In genomic region chr22:18527752-18528596, GRCh38 we compare ENCODE assay signal across 9 cellular contexts. TPM values are rescaled to one million over a fixed set of nuclear protein-coding genes. Genes with fewer than 3 reads are reported as not detected.
DNase-seq lines count a peak whose midpoint lies in the region; ATAC-seq, FAIRE-seq and TF ChIP-seq lines count a peak whose summit lies in the region.
"Not testable (repeated sequence)": the region's sequence is repeated elsewhere in the genome, so short reads cannot be mapped to it uniquely, and the experiment has no call there.
"Had no signal": no experiment of that assay in that cellular context is flagged by ENCODE, and none has a peak within 500 bp of the region (broad histone marks: within the 10 kb centered on the region; RNA-seq: fewer than 3 reads in every experiment).

TSS of gene TMEM191B (plus strand) at chr22:18527802. CDS start at chr22:18527981, 179 bp downstream.

- H3K27ac ChIP-seq in A549, result not testable (repeated sequence)

- intact Hi-C loops in Right ventricle myocardium superior (cut with DNase I), result not testable (repeated sequence)

- H3K9me3 Mint-ChIP-seq in natural killer cell treated with Interleukin-12 subunit alpha and Interleukin-12 subunit beta and Interleukin-15 and Interleukin-18, amount 100 ng/mL, for 72 hours, result not testable (repeated sequence)

- H3K9ac ChIP-seq in Loucy (ENCODE audit: low read depth, low read length, poor library complexity, severe bottlenecking), result not testable (repeated sequence)

- WGBS in A549 (ENCODE audit: missing lambda C conversion rate), result no CpG with 5 or more reads among the region's 65 CpGs

- not testable (repeated sequence) for DNase-seq in A549 (ENCODE audit: low read depth in 1 of 2, low spot score in 1 of 2); Right ventricle myocardium superior; natural killer cell treated with Interleukin-12 subunit alpha and Interleukin-12 subunit beta and Interleukin-15 and Interleukin-18, amount 100 ng/mL, for 72 hours (ENCODE audit: low spot score)
- DNase-seq in activated effector memory CD4-positive, alpha-beta T cell treated with anti-CD3 and anti-CD28 coated beads, Interleukin-2, amount 50 U/mL, for 16 hours, result peak; percentile 61

- not testable (repeated sequence) for H3K27ac Mint-ChIP-seq in natural killer cell treated with Interleukin-12 subunit alpha and Interleukin-12 subunit beta and Interleukin-15 and Interleukin-18, amount 100 ng/mL, for 72 hours

- not testable (repeated sequence) for FAIRE-seq in A549 (lab: Jason Lieb, UNC)

- CTCF ChIA-PET in A549 (lab: Yijun Ruan, JAX), result not testable (repeated sequence)

- H3K27me3 Mint-ChIP-seq in natural killer cell treated with Interleukin-12 subunit alpha and Interleukin-12 subunit beta and Interleukin-15 and Interleukin-18, amount 100 ng/mL, for 72 hours, result not testable (repeated sequence)

- not testable (repeated sequence) for TF ChIP-seq EP300 in A549 (IDR thresholded peaks at IDR 0.05)

- ATAC-seq in A549, result peak; percentile 61 to 68
- ATAC-seq in GM19035 (IDR thresholded peaks at IDR 0.05; ENCODE audit: unreplicated experiment), result peak; percentile 34
- ATAC-seq in GM21786 (IDR thresholded peaks at IDR 0.05; ENCODE audit: unreplicated experiment), result peak; percentile 12
- ATAC-seq in HG03060 (IDR thresholded peaks at IDR 0.05; ENCODE audit: low read depth, unreplicated experiment), result peak; percentile 5
- peak; percentile 34 for ATAC-seq in Right ventricle myocardium superior (ENCODE audit: poor library complexity)
- ATAC-seq in natural killer cell treated with Interleukin-12 subunit alpha and Interleukin-12 subunit beta and Interleukin-15 and Interleukin-18, amount 100 ng/mL, for 72 hours, result peak; percentile 1 to 2

- not testable (repeated sequence) for H3K4me1 Mint-ChIP-seq in natural killer cell treated with Interleukin-12 subunit alpha and Interleukin-12 subunit beta and Interleukin-15 and Interleukin-18, amount 100 ng/mL, for 72 hours (ENCODE audit: low read depth in 2 of 2)

- not testable (repeated sequence) for H3K79me2 ChIP-seq in Loucy (ENCODE audit: insufficient read depth, low read length)

- not testable (repeated sequence) for H3K36me3 ChIP-seq in Loucy (ENCODE audit: insufficient read depth, low read length)

- H3K4me3 Mint-ChIP-seq in natural killer cell treated with Interleukin-12 subunit alpha and Interleukin-12 subunit beta and Interleukin-15 and Interleukin-18, amount 100 ng/mL, for 72 hours, result not testable (repeated sequence)

- H3K9me3 ChIP-seq in A549; Loucy (ENCODE audit: insufficient read depth, low read depth, low read length): not testable (repeated sequence)

- not testable (repeated sequence) for H3K4me2 ChIP-seq in A549; Loucy (ENCODE audit: low read depth, low read length, poor library complexity, severe bottlenecking)

- not testable (repeated sequence) for H2AFZ ChIP-seq in Loucy (ENCODE audit: low read length)

- not testable (repeated sequence) for TF ChIP-seq POLR2A in A549 (IDR thresholded peaks at IDR 0.05; ENCODE audit: low read length)

- H3K4me3 ChIP-seq in A549, result not testable (repeated sequence)
- H3K4me3 ChIP-seq in Loucy (ENCODE audit: low read length, poor library complexity, severe bottlenecking), result peak within 1 kb of the TSS; percentile 53

- TF ChIP-seq CTCF in A549 (IDR thresholded peaks at IDR 0.05); Loucy (conservative IDR thresholded peaks at IDR 0.05; ENCODE audit: low read length): not testable (repeated sequence)

- TF ChIP-seq RAD21 in A549 (conservative IDR thresholded peaks at IDR 0.05 in 1 of 2, IDR thresholded peaks at IDR 0.05 in 1 of 2), result not testable (repeated sequence)

- not testable (repeated sequence) for H3F3A ChIP-seq in Loucy (ENCODE audit: low read depth)

- H3K9me2 ChIP-seq in Loucy (replicated peaks; ENCODE audit: low read depth, low read length), result not testable (repeated sequence)

- H3K36me3 Mint-ChIP-seq in natural killer cell treated with Interleukin-12 subunit alpha and Interleukin-12 subunit beta and Interleukin-15 and Interleukin-18, amount 100 ng/mL, for 72 hours, result not testable (repeated sequence)

- H3K4me1 ChIP-seq in A549; Loucy (ENCODE audit: insufficient read depth, low read length, poor library complexity, severe bottlenecking): not testable (repeated sequence)

- not testable (repeated sequence) for H4K20me1 ChIP-seq in Loucy (ENCODE audit: insufficient read depth, low read length, poor library complexity, severe bottlenecking)

- H3K27me3 ChIP-seq in Loucy (ENCODE audit: insufficient read depth, low read length, poor library complexity, severe bottlenecking), result not testable (repeated sequence)

- POLR2A ChIA-PET in A549 (lab: Yijun Ruan, JAX), result not testable (repeated sequence)

RNA-seq across cellular contexts. Expression of gene TMEM191B, which starts in this region (rescaled TPM):
- polyA plus RNA-seq in A549 (2011; rRNA removed) (0.24 and 0.34 TPM in 2 replicates), A549 (2017; fragmentation: RNase III; extraction: RNeasy Plus Mini Kit Qiagen cat#74134 plus additional on column Dnase treatment) (0.53 to 0.70 TPM (median 0.67 TPM) in 3 replicates)
- polyA plus RNA-seq in A549 (2012; cell fraction: cytosol; rRNA removed), result 0.75 and 1.9 TPM in 2 replicates
- polyA plus RNA-seq in A549 (2012; cell fraction: nucleus; rRNA removed), result 8.0 and 11.7 TPM in 2 replicates
- polyA minus RNA-seq in A549 (2011; rRNA and poly(A)+ RNA removed), result not detected in 2 replicates
- 0.32 TPM for total RNA-seq in Right ventricle myocardium superior
- 1 to 10 TPM; 2.2 to 3.4 TPM for total RNA-seq in natural killer cell treated with Interleukin-12 subunit alpha and Interleukin-12 subunit beta and Interleukin-15 and Interleukin-18, amount 100 ng/mL, for 72 hours
- total RNA-seq: A172 had no signal

Comparison
In these comparisons a context has a peak if more than half of its experiments do, and no peak if none do; other contexts are left out.
1. Peak in ATAC-seq in Right ventricle myocardium superior; RNA of the gene not detected or under 1 TPM.
2. ATAC-seq: peak in every context shown above with its lines; median percentile 64 in A549; 34 in GM19035; 34 in Right ventricle myocardium superior; 12 in GM21786; 5 in HG03060; 2 in natural killer cell treated with Interleukin-12 subunit alpha and Interleukin-12 subunit beta and Interleukin-15 and Interleukin-18, amount 100 ng/mL, for 72 hours.